In genomic region chr17:48908047-48908843, GRCh38 we compare ENCODE assay signal across 1 cellular context.
TF ChIP-seq lines count a peak whose summit lies in the region.

TSS of gene UBE2Z (plus strand) at chr17:48908407. CDS start at chr17:48908504, 97 bp downstream.

TF ChIP-seq in HepG2, 621 proteins besides CTCF, POLR2A, EP300 and RAD21 (continued from another document and continues in another):
- TF ChIP-seq, protein P1, sequence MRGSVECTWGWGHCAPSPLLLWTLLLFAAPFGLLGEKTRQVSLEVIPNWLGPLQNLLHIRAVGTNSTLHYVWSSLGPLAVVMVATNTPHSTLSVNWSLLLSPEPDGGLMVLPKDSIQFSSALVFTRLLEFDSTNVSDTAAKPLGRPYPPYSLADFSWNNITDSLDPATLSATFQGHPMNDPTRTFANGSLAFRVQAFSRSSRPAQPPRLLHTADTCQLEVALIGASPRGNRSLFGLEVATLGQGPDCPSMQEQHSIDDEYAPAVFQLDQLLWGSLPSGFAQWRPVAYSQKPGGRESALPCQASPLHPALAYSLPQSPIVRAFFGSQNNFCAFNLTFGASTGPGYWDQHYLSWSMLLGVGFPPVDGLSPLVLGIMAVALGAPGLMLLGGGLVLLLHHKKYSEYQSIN (CRISPR knock-in tag; IDR thresholded peaks at IDR 0.05; ENCODE audit: borderline replicate concordance) = no peak
- TF ChIP-seq ESRRA (CRISPR knock-in tag; IDR thresholded peaks at IDR 0.05; ENCODE audit: low read depth) (peak; percentile 47; the same call in 1 of the 2 replicates), ZNF224 (CRISPR knock-in tag; IDR thresholded peaks at IDR 0.05) (no peak), ZNF619 (CRISPR knock-in tag; IDR thresholded peaks at IDR 0.05) (peak; percentile 95; the same call in 1 of the 2 replicates), ZNF558 (CRISPR knock-in tag; IDR thresholded peaks at IDR 0.05; ENCODE audit: borderline replicate concordance) (0 out of 2 replicates have a peak, but pooled peaks have one; percentile 72), DNMT3B (CRISPR knock-in tag; conservative IDR thresholded peaks at IDR 0.05) (peak; percentile 75; the same call in 1 of the 2 replicates), ZNF383 (CRISPR knock-in tag; IDR thresholded peaks at IDR 0.05; ENCODE audit: borderline replicate concordance) (peak; percentile 97), ZNF841 (CRISPR knock-in tag; IDR thresholded peaks at IDR 0.05; ENCODE audit: borderline replicate concordance) (no peak), ZNF543 (CRISPR knock-in tag; IDR thresholded peaks at IDR 0.05) (peak; percentile 75), TOPORS (CRISPR knock-in tag; IDR thresholded peaks at IDR 0.05) (peak; percentile 89), ARHGAP35 (CRISPR knock-in tag; IDR thresholded peaks at IDR 0.05; ENCODE audit: borderline replicate concordance) (peak; percentile 83; the same call in 1 of the 2 replicates), IKZF1 (IDR thresholded peaks at IDR 0.05) (no peak), ZXDC (CRISPR knock-in tag; IDR thresholded peaks at IDR 0.05) (no peak), PHF20 (CRISPR knock-in tag; IDR thresholded peaks at IDR 0.05) (peak; percentile 93), CEBPB (IDR thresholded peaks at IDR 0.05; ENCODE audit: borderline replicate concordance, low read depth, low read length) (no peak), DZIP1 (CRISPR knock-in tag; IDR thresholded peaks at IDR 0.05) (peak; percentile 45; the same call in 1 of the 2 replicates), MAFK (conservative IDR thresholded peaks at IDR 0.05 in 1 of 2, IDR thresholded peaks at IDR 0.05 in 1 of 2; ENCODE audit: low read length in 2 of 2) (no peak), ZNF747 (CRISPR knock-in tag; IDR thresholded peaks at IDR 0.05; ENCODE audit: borderline replicate concordance) (no peak), IRF2 (CRISPR knock-in tag; IDR thresholded peaks at IDR 0.05) (peak; percentile 98), JUN (CRISPR knock-in tag; IDR thresholded peaks at IDR 0.05) (peak; percentile 79), ZNF777 (CRISPR knock-in tag; IDR thresholded peaks at IDR 0.05) (peak; percentile 77), BCL6 (CRISPR knock-in tag; IDR thresholded peaks at IDR 0.05) (peak; percentile 84), NRL (CRISPR knock-in tag; IDR thresholded peaks at IDR 0.05; ENCODE audit: borderline replicate concordance) (peak; percentile 90; the same call in 1 of the 2 replicates), NKX3-1 (CRISPR knock-in tag; IDR thresholded peaks at IDR 0.05) (peak; percentile 88), ZFP41 (CRISPR knock-in tag; IDR thresholded peaks at IDR 0.05; ENCODE audit: borderline replicate concordance) (no peak; the same call in 1 of the 2 replicates), ZNF790 (CRISPR knock-in tag; IDR thresholded peaks at IDR 0.05; ENCODE audit: borderline replicate concordance) (peak; percentile 65; the same call in 1 of the 2 replicates), IRF9 (CRISPR knock-in tag; IDR thresholded peaks at IDR 0.05; ENCODE audit: borderline replicate concordance) (peak; percentile 95), EHMT2 (IDR thresholded peaks at IDR 0.05; ENCODE audit: borderline replicate concordance, low read depth, low read length) (no peak), ZNF788 (CRISPR knock-in tag; IDR thresholded peaks at IDR 0.05; ENCODE audit: borderline replicate concordance) (peak; percentile 92; the same call in 1 of the 2 replicates), TFE3 (CRISPR knock-in tag; IDR thresholded peaks at IDR 0.05) (peak; percentile 64), YEATS4 (CRISPR knock-in tag; IDR thresholded peaks at IDR 0.05; ENCODE audit: borderline replicate concordance) (peak; percentile 99), ZNF512 (CRISPR knock-in tag; IDR thresholded peaks at IDR 0.05) (no peak), CREM (IDR thresholded peaks at IDR 0.05) (peak; percentile 40), CREM (CRISPR knock-in tag; IDR thresholded peaks at IDR 0.05) (no peak), U2AF1 (optimal IDR thresholded peaks at IDR 0.05; ENCODE audit: low read depth, low read length) (peak; percentile 96), PITX1 (CRISPR knock-in tag; IDR thresholded peaks at IDR 0.05) (no peak; the same call in none of the 2 replicates), PHF21A (CRISPR knock-in tag; IDR thresholded peaks at IDR 0.05) (peak; percentile 82), SP4 (CRISPR knock-in tag; IDR thresholded peaks at IDR 0.05) (peak; percentile 96)
- TF ChIP-seq, protein P2, sequence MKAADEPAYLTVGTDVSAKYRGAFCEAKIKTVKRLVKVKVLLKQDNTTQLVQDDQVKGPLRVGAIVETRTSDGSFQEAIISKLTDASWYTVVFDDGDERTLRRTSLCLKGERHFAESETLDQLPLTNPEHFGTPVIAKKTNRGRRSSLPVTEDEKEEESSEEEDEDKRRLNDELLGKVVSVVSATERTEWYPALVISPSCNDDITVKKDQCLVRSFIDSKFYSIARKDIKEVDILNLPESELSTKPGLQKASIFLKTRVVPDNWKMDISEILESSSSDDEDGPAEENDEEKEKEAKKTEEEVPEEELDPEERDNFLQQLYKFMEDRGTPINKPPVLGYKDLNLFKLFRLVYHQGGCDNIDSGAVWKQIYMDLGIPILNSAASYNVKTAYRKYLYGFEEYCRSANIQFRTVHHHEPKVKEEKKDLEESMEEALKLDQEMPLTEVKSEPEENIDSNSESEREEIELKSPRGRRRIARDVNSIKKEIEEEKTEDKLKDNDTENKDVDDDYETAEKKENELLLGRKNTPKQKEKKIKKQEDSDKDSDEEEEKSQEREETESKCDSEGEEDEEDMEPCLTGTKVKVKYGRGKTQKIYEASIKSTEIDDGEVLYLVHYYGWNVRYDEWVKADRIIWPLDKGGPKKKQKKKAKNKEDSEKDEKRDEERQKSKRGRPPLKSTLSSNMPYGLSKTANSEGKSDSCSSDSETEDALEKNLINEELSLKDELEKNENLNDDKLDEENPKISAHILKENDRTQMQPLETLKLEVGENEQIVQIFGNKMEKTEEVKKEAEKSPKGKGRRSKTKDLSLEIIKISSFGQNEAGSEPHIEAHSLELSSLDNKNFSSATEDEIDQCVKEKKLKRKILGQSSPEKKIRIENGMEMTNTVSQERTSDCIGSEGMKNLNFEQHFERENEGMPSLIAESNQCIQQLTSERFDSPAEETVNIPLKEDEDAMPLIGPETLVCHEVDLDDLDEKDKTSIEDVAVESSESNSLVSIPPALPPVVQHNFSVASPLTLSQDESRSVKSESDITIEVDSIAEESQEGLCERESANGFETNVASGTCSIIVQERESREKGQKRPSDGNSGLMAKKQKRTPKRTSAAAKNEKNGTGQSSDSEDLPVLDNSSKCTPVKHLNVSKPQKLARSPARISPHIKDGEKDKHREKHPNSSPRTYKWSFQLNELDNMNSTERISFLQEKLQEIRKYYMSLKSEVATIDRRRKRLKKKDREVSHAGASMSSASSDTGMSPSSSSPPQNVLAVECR (CRISPR knock-in tag; IDR thresholded peaks at IDR 0.05; ENCODE audit: borderline replicate concordance) = peak; percentile 95
- TF ChIP-seq, protein P3, sequence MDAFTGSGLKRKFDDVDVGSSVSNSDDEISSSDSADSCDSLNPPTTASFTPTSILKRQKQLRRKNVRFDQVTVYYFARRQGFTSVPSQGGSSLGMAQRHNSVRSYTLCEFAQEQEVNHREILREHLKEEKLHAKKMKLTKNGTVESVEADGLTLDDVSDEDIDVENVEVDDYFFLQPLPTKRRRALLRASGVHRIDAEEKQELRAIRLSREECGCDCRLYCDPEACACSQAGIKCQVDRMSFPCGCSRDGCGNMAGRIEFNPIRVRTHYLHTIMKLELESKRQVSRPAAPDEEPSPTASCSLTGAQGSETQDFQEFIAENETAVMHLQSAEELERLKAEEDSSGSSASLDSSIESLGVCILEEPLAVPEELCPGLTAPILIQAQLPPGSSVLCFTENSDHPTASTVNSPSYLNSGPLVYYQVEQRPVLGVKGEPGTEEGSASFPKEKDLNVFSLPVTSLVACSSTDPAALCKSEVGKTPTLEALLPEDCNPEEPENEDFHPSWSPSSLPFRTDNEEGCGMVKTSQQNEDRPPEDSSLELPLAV (CRISPR knock-in tag; conservative IDR thresholded peaks at IDR 0.05; ENCODE audit: low read depth) = no peak
- TF ChIP-seq, protein P4, sequence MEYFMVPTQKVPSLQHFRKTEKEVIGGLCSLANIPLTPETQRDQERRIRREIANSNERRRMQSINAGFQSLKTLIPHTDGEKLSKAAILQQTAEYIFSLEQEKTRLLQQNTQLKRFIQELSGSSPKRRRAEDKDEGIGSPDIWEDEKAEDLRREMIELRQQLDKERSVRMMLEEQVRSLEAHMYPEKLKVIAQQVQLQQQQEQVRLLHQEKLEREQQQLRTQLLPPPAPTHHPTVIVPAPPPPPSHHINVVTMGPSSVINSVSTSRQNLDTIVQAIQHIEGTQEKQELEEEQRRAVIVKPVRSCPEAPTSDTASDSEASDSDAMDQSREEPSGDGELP (IDR thresholded peaks at IDR 0.05; ENCODE audit: borderline replicate concordance, low read depth) = 0 out of 2 replicates have a peak, but pooled peaks have one; percentile 38
